ENCODE assay signal across 8 cellular contexts in genomic region chr19:47610546-47610894, GRCh38. TPM values are rescaled to one million over a fixed set of nuclear protein-coding genes. Genes with fewer than 3 reads are reported as not detected.
DNase-seq lines count a peak whose midpoint lies in the region; ATAC-seq and TF ChIP-seq lines count a peak whose summit lies in the region.

No MANE protein-coding gene starts in this region.

- H3K36me3 Mint-ChIP-seq in activated naive CD8-positive, alpha-beta T cell treated with anti-CD3 and anti-CD28 coated beads for 36 hours: peaks cover 14% of the 10 kb centered on the region

- DNase-seq in activated naive CD8-positive, alpha-beta T cell treated with anti-CD3 and anti-CD28 coated beads for 36 hours: no peak
- DNase-seq in NCI-H1105 treated with DMSO at 0.1 percent for 48 hours (lab: John Stamatoyannopoulos, UW): no peak
- no peak for DNase-seq in iPS-NIHi7 (ENCODE audit: extremely low spot score)
- no peak for DNase-seq in LoVo (ENCODE audit: low spot score)

- H3K4me3 ChIP-seq in HUES64 (ENCODE audit: low read length) (peak overlapping the region; percentile 97), iPS-20b (ENCODE audit: low read length) (peak overlapping the region; percentile 76), stomach smooth muscle (ENCODE audit: low read length in 2 of 2) (peak overlapping the region; percentile 62 to 79)

- H3K27me3 ChIP-seq in HUES64 (ENCODE audit: insufficient read depth, low read length): no peaks in the 10 kb centered on the region
- no peaks in the 10 kb centered on the region for H3K27me3 ChIP-seq in iPS-20b (ENCODE audit: insufficient read depth, low read length)
- H3K27me3 ChIP-seq in stomach smooth muscle (ENCODE audit: control insufficient read depth in 1 of 2, insufficient read depth in 2 of 2, low read length in 2 of 2): no peaks in the 10 kb centered on the region

- H3K36me3 ChIP-seq in HUES64 (ENCODE audit: insufficient read depth, low read length): 0 out of 2 replicates have a peak, but pooled peaks cover 2% of the 10 kb centered on the region
- peaks cover 3% of the 10 kb centered on the region; the same call in 1 of the 2 replicates for H3K36me3 ChIP-seq in iPS-20b (ENCODE audit: insufficient read depth, low read depth, low read length)
- H3K36me3 ChIP-seq in stomach smooth muscle (ENCODE audit: control insufficient read depth in 2 of 2, insufficient read depth in 2 of 2, low read length in 2 of 2): peaks cover 0 to 3% of the 10 kb centered on the region in 2 donors

- WGBS in HUES64: 25% methylated on average over 2 of the region's 2 CpGs

- peak overlapping the region; percentile 73 for H3K27ac Mint-ChIP-seq in activated naive CD8-positive, alpha-beta T cell treated with anti-CD3 and anti-CD28 coated beads for 36 hours

- H3K4me1 Mint-ChIP-seq in activated naive CD8-positive, alpha-beta T cell treated with anti-CD3 and anti-CD28 coated beads for 36 hours: peaks cover 25% of the 10 kb centered on the region

- peak overlapping the region; percentile 58; the same call in 1 of the 2 replicates for H3K27ac ChIP-seq in HUES64 (ENCODE audit: low read depth, low read length)
- no peak overlapping the region for H3K27ac ChIP-seq in iPS-20b (ENCODE audit: low read length)
- peak overlapping the region; percentile 89 for H3K27ac ChIP-seq in stomach smooth muscle (ENCODE audit: low read length)

- H3K27me3 Mint-ChIP-seq in activated naive CD8-positive, alpha-beta T cell treated with anti-CD3 and anti-CD28 coated beads for 36 hours: no peaks in the 10 kb centered on the region

- no peak for ATAC-seq in GM18505 (IDR thresholded peaks at IDR 0.05; ENCODE audit: unreplicated experiment)

- H3K4me3 Mint-ChIP-seq in activated naive CD8-positive, alpha-beta T cell treated with anti-CD3 and anti-CD28 coated beads for 36 hours: peak overlapping the region; percentile 76

- H3K4me1 ChIP-seq in HUES64 (ENCODE audit: insufficient read depth, low read length) (peaks cover 21% of the 10 kb centered on the region), iPS-20b (ENCODE audit: insufficient read depth, low read length) (peaks cover 24% of the 10 kb centered on the region; the same call in 1 of the 2 replicates), stomach smooth muscle (ENCODE audit: control insufficient read depth, insufficient read depth, low read length) (peaks cover 43% of the 10 kb centered on the region)

- H3K9me3 Mint-ChIP-seq in activated naive CD8-positive, alpha-beta T cell treated with anti-CD3 and anti-CD28 coated beads for 36 hours: no peaks in the 10 kb centered on the region

- H3K9me3 ChIP-seq in HUES64 (ENCODE audit: insufficient read depth, low read depth, low read length) (no peaks in the 10 kb centered on the region), iPS-20b (ENCODE audit: insufficient read depth, low read depth, low read length) (no peaks in the 10 kb centered on the region), stomach smooth muscle (ENCODE audit: control insufficient read depth in 2 of 2, low read length in 2 of 2) (no peaks in the 10 kb centered on the region)

- H3K9ac ChIP-seq in HUES64 (ENCODE audit: low read depth, low read length) (peak overlapping the region; percentile 78; the same call in 1 of the 2 replicates), iPS-20b (ENCODE audit: low read depth, low read length) (peak overlapping the region; percentile 83), stomach smooth muscle (ENCODE audit: low read length in 2 of 2) (peak overlapping the region; percentile 80 to 88)

- TF ChIP-seq POLR2A in GM18505 (IDR thresholded peaks at IDR 0.05; ENCODE audit: borderline replicate concordance, extremely low read depth, insufficient read depth, insufficient read length): no peak

RNA-seq across cellular contexts. Expression of gene BICRA, which starts 1.6 kb away (rescaled TPM):
- polyA plus RNA-seq in HUES64 (2013, experiment 1 of 2): 15.9 TPM
- polyA plus RNA-seq in HUES64 (2013, experiment 2 of 2): 15.2 TPM
- 10 to 100 TPM in 1 of 2 experiments, 1 to 10 TPM in 1; 8.9 to 10.2 TPM for total RNA-seq in activated naive CD8-positive, alpha-beta T cell treated with anti-CD3 and anti-CD28 coated beads for 36 hours

RNA-seq across cellular contexts. Expression of gene ZNF541, which starts 37.6 kb away (rescaled TPM):
- not detected for polyA plus RNA-seq in HUES64 (2013, experiment 1 of 2)
- not detected for polyA plus RNA-seq in HUES64 (2013, experiment 2 of 2)
- total RNA-seq in activated naive CD8-positive, alpha-beta T cell treated with anti-CD3 and anti-CD28 coated beads for 36 hours: under 1 TPM; 0.19 to 0.22 TPM
